ENCODE assay signal across 9 cellular contexts in genomic region chr14:100214768-100215079, GRCh38. TPM values are rescaled to one million over a fixed set of nuclear protein-coding genes. Genes with fewer than 3 reads are reported as not detected.
A peak's percentile ranks its signal among the peaks of the same experiment; 100 is the strongest.
DNase-seq lines count a peak whose midpoint lies in the region; ATAC-seq and TF ChIP-seq lines count a peak whose summit lies in the region.
"Had no signal": no experiment of that assay in that cellular context is flagged by ENCODE, and none has a peak within 500 bp of the region (broad histone marks: within the 10 kb centered on the region; RNA-seq: fewer than 3 reads in every experiment).

No MANE protein-coding gene starts in this region.

- no peaks in the 10 kb centered on the region for H4K20me1 ChIP-seq in smooth muscle cell (ENCODE audit: low read depth)

- H3K4me2 ChIP-seq in smooth muscle cell: peak overlapping the region; percentile 96

- DNase-seq in H7 (no peak), SK-N-MC (ENCODE audit: low read depth, low spot score) (no peak), foreskin fibroblast (no peak), smooth muscle cell (lab: John Stamatoyannopoulos, UW; ENCODE audit: unreplicated experiment) (no peak), HK-2 (ENCODE audit: unreplicated experiment) (no peak)
- DNase-seq in stimulated activated CD4-positive, alpha-beta T cell treated with anti-CD3 and anti-CD28 coated beads, Interleukin-2, amount 100 ng/mL, for 48 hours: no peak
- DNase-seq in activated CD4-positive, alpha-beta T cell treated with anti-CD3 and anti-CD28 coated beads, Interleukin-2, amount 50 U/mL, for 1 hour: no peak

- H3K9me3 ChIP-seq in SK-N-MC (ENCODE audit: low read depth, low read length) (no peaks in the 10 kb centered on the region), smooth muscle cell (replicated peaks; ENCODE audit: low read depth) (no peaks in the 10 kb centered on the region)

- H3K4me3 ChIP-seq in H7 (ENCODE audit: insufficient read depth, low read depth, low read length) (peak overlapping the region; percentile 17; the same call in 1 of the 2 replicates), SK-N-MC (peak overlapping the region; percentile 96), foreskin fibroblast (ENCODE audit: low read depth in 1 of 2, low read length in 2 of 2) (peak overlapping the region; percentile 41 to 74), smooth muscle cell (peak overlapping the region; percentile 82)

- no peaks in the 10 kb centered on the region for H3K27me3 ChIP-seq in H7 (ENCODE audit: control insufficient read depth, insufficient read depth, low read length)
- no peaks in the 10 kb centered on the region for H3K27me3 ChIP-seq in smooth muscle cell (ENCODE audit: low read depth)

- H3K9ac ChIP-seq in SK-N-MC (ENCODE audit: insufficient read length) (no peak overlapping the region), smooth muscle cell (ENCODE audit: low read depth) (no peak overlapping the region)

- H3K27ac ChIP-seq in SK-N-MC (no peak overlapping the region), smooth muscle cell (ENCODE audit: low read depth) (peak overlapping the region; percentile 11)

- no peak overlapping the region for H2AFZ ChIP-seq in smooth muscle cell (ENCODE audit: low read depth)

- H3K36me3 ChIP-seq in H7 (replicated peaks; ENCODE audit: control insufficient read depth, insufficient read depth, low read length) (no peaks in the 10 kb centered on the region), SK-N-MC (ENCODE audit: insufficient read depth, low read length) (no peaks in the 10 kb centered on the region), smooth muscle cell (ENCODE audit: low read depth) (no peaks in the 10 kb centered on the region)

- peaks cover 5% of the 10 kb centered on the region for H3K79me2 ChIP-seq in smooth muscle cell (ENCODE audit: low read depth)

- no peak for TF ChIP-seq CTCF in foreskin fibroblast (IDR thresholded peaks at IDR 0.05; ENCODE audit: low read depth, low read length)
- TF ChIP-seq CTCF in smooth muscle cell (IDR thresholded peaks at IDR 0.05; ENCODE audit: borderline replicate concordance, insufficient read depth, poor library complexity, severe bottlenecking): no peak

- 38% methylated on average over 12 of the region's 12 CpGs for WGBS in smooth muscle cell (ENCODE audit: low lambda C conversion rate)

- no peaks in the 10 kb centered on the region for H3F3A ChIP-seq in smooth muscle cell (ENCODE audit: low read depth)

- no peak for ATAC-seq in GM21786 (IDR thresholded peaks at IDR 0.05; ENCODE audit: unreplicated experiment)

- H3K4me1 ChIP-seq in smooth muscle cell (ENCODE audit: low read depth): peaks cover 4% of the 10 kb centered on the region

RNA-seq across cellular contexts. Expression of gene YY1, which starts 24.2 kb away (rescaled TPM):
- 50.9 and 68.9 TPM in 2 replicates for total RNA-seq in H7 (2014; rRNA removed; shearing (Covaris generic))
- total RNA-seq in smooth muscle cell: 48.7 and 53.3 TPM in 2 replicates
- 28.2 and 35.2 TPM in 2 replicates for polyA plus RNA-seq in smooth muscle cell

RNA-seq across cellular contexts. Expression of gene DEGS2, which starts 55.3 kb away (rescaled TPM):
- not detected in 2 replicates for total RNA-seq in H7 (2014; rRNA removed; shearing (Covaris generic))
- 0.40 and 0.45 TPM in 2 replicates for total RNA-seq in smooth muscle cell
- polyA plus RNA-seq in smooth muscle cell: 0.61 and 0.83 TPM in 2 replicates
- total RNA-seq: LHCN-M2 had no signal

Comparison
In these comparisons a context has a peak if more than half of its experiments do, and no peak if none do; other contexts are left out.
1. H3K4me3 ChIP-seq: peak in every context shown above with its lines; median percentile 96 in SK-N-MC; 82 in smooth muscle cell; 58 in foreskin fibroblast; 17 in H7.